22 cellular contexts compared by ENCODE assay signal in genomic region chr9:133977421-133978201, GRCh38. TPM values are rescaled to one million over a fixed set of nuclear protein-coding genes. Genes with fewer than 3 reads are reported as not detected.
DNase-seq lines count a peak whose midpoint lies in the region; ATAC-seq and TF ChIP-seq lines count a peak whose summit lies in the region.
"Had no signal": no experiment of that assay in that cellular context is flagged by ENCODE, and none has a peak within 500 bp of the region (broad histone marks: within the 10 kb centered on the region; RNA-seq: fewer than 3 reads in every experiment).

No MANE protein-coding gene starts in this region.

- H3K4me1 ChIP-seq in osteoblast (ENCODE audit: insufficient read depth, low read length): no peaks in the 10 kb centered on the region

- DNase-seq in natural killer cell treated with Interleukin-12 subunit alpha and Interleukin-12 subunit beta and Interleukin-15 and Interleukin-18, amount 100 ng/mL, for 72 hours (ENCODE audit: low spot score): peak; percentile 39
- DNase-seq in natural killer cell (no peak), glutamatergic neuron (peak; percentile 24), osteoblast (ENCODE audit: insufficient read length, low spot score, missing footprints) (peak; percentile 82), KBM-7 (no peak), KG1 (lab: John Stamatoyannopoulos, UW) (no peak), WERI-Rb-1 (no peak)
- DNase-seq: activated CD4-positive, alpha-beta memory T cell treated with anti-CD3 and anti-CD28 coated beads for 36 hours; activated CD8-positive, alpha-beta memory T cell treated with anti-CD3 and anti-CD28 coated beads, Interleukin-2, amount 50 U/mL, for 48 hours; activated naive CD8-positive, alpha-beta T cell treated with anti-CD3 and anti-CD28 coated beads for 36 hours; GDM1; HCEC 1CT; NCI-H1105; NCI-H2029 treated with DMSO at 0.1 percent for 48 hours; NCI-H345; NCI-H82; nephron progenitor cell had no signal

- no peaks in the 10 kb centered on the region for H3K9me3 ChIP-seq in osteoblast (ENCODE audit: low read depth, low read length)
- no peaks in the 10 kb centered on the region for H3K9me3 ChIP-seq in WERI-Rb-1 (ENCODE audit: severe bottlenecking)

- H3K27me3 ChIP-seq in osteoblast (ENCODE audit: insufficient read depth, low read length) (no peaks in the 10 kb centered on the region), WERI-Rb-1 (ENCODE audit: insufficient read depth, low read depth, severe bottlenecking) (no peaks in the 10 kb centered on the region)

- H3K27me3 Mint-ChIP-seq in natural killer cell treated with Interleukin-12 subunit alpha and Interleukin-12 subunit beta and Interleukin-15 and Interleukin-18, amount 100 ng/mL, for 72 hours: no peaks in the 10 kb centered on the region
- H3K27me3 Mint-ChIP-seq in natural killer cell (ENCODE audit: low read depth in 2 of 2) (no peaks in the 10 kb centered on the region), glutamatergic neuron (ENCODE audit: unreplicated experiment) (peaks cover 20% of the 10 kb centered on the region)
- H3K27me3 Mint-ChIP-seq: activated CD4-positive, alpha-beta memory T cell treated with anti-CD3 and anti-CD28 coated beads for 36 hours; activated naive CD8-positive, alpha-beta T cell treated with anti-CD3 and anti-CD28 coated beads for 36 hours had no signal

- H3K36me3 Mint-ChIP-seq in natural killer cell treated with Interleukin-12 subunit alpha and Interleukin-12 subunit beta and Interleukin-15 and Interleukin-18, amount 100 ng/mL, for 72 hours: no peaks in the 10 kb centered on the region
- H3K36me3 Mint-ChIP-seq in natural killer cell: no peaks in the 10 kb centered on the region
- no peaks in the 10 kb centered on the region for H3K36me3 Mint-ChIP-seq in glutamatergic neuron (ENCODE audit: unreplicated experiment)
- H3K36me3 Mint-ChIP-seq: activated CD4-positive, alpha-beta memory T cell treated with anti-CD3 and anti-CD28 coated beads for 36 hours; activated naive CD8-positive, alpha-beta T cell treated with anti-CD3 and anti-CD28 coated beads for 36 hours; mesothelial cell of epicardium had no signal

- no peak overlapping the region for H3K4me3 Mint-ChIP-seq in natural killer cell treated with Interleukin-12 subunit alpha and Interleukin-12 subunit beta and Interleukin-15 and Interleukin-18, amount 100 ng/mL, for 72 hours
- no peak overlapping the region for H3K4me3 Mint-ChIP-seq in natural killer cell
- peak overlapping the region; percentile 65 for H3K4me3 Mint-ChIP-seq in glutamatergic neuron (ENCODE audit: unreplicated experiment)
- H3K4me3 Mint-ChIP-seq: activated CD4-positive, alpha-beta memory T cell treated with anti-CD3 and anti-CD28 coated beads for 36 hours; activated naive CD8-positive, alpha-beta T cell treated with anti-CD3 and anti-CD28 coated beads for 36 hours; mesothelial cell of epicardium; nephron progenitor cell had no signal

- H3K4me2 ChIP-seq in osteoblast (ENCODE audit: insufficient read depth, low read length): no peak overlapping the region

- intact Hi-C loops in natural killer cell (cut with micrococcal nuclease): no loop called here

- H3K4me1 Mint-ChIP-seq in natural killer cell treated with Interleukin-12 subunit alpha and Interleukin-12 subunit beta and Interleukin-15 and Interleukin-18, amount 100 ng/mL, for 72 hours (ENCODE audit: low read depth in 2 of 2): peaks cover 0 to 4% of the 10 kb centered on the region in 2 donors
- no peaks in the 10 kb centered on the region for H3K4me1 Mint-ChIP-seq in natural killer cell
- peaks cover 58% of the 10 kb centered on the region for H3K4me1 Mint-ChIP-seq in glutamatergic neuron (ENCODE audit: low read depth, unreplicated experiment)
- H3K4me1 Mint-ChIP-seq: activated naive CD8-positive, alpha-beta T cell treated with anti-CD3 and anti-CD28 coated beads for 36 hours had no signal

- peaks cover 99% of the 10 kb centered on the region for H3K79me2 ChIP-seq in osteoblast (ENCODE audit: insufficient read depth, low read length)

- no peak for ATAC-seq in natural killer cell treated with Interleukin-12 subunit alpha and Interleukin-12 subunit beta and Interleukin-15 and Interleukin-18, amount 100 ng/mL, for 72 hours
- ATAC-seq in natural killer cell (no peak), GM21576 (IDR thresholded peaks at IDR 0.05; ENCODE audit: unreplicated experiment) (no peak)
- ATAC-seq: activated CD4-positive, CD25-positive, alpha-beta regulatory T cell treated with anti-CD3 and anti-CD28 coated beads, Interleukin-2, amount 50 U/mL, for 24 hours had no signal

- H3K9me3 Mint-ChIP-seq in natural killer cell treated with Interleukin-12 subunit alpha and Interleukin-12 subunit beta and Interleukin-15 and Interleukin-18, amount 100 ng/mL, for 72 hours: no peaks in the 10 kb centered on the region
- H3K9me3 Mint-ChIP-seq in natural killer cell (no peaks in the 10 kb centered on the region), glutamatergic neuron (ENCODE audit: unreplicated experiment) (peaks cover 23% of the 10 kb centered on the region)
- H3K9me3 Mint-ChIP-seq: activated CD4-positive, alpha-beta memory T cell treated with anti-CD3 and anti-CD28 coated beads for 36 hours; activated naive CD8-positive, alpha-beta T cell treated with anti-CD3 and anti-CD28 coated beads for 36 hours; activated T-helper 2 cell treated with anti-CD3 and anti-CD28 coated beads, Interferon-gamma antibody, Interleukin-2, Interleukin-4, amounts not matched to agents 10 μg/mL and 5 μg/mL and 100 μg/mL, durations not matched to agents 14 hours and 24 hours and 36 hours; mesothelial cell of epicardium; nephron progenitor cell had no signal

- H3K36me3 ChIP-seq in osteoblast (ENCODE audit: insufficient read depth, low read length) (no peaks in the 10 kb centered on the region), WERI-Rb-1 (no peaks in the 10 kb centered on the region; the same call in none of the 2 replicates)

- no peak overlapping the region for H3K4me3 ChIP-seq in osteoblast (ENCODE audit: insufficient read depth, low read length)
- no peak overlapping the region for H3K4me3 ChIP-seq in WERI-Rb-1 (ENCODE audit: low read depth, low read length)

- H3K27ac Mint-ChIP-seq in natural killer cell treated with Interleukin-12 subunit alpha and Interleukin-12 subunit beta and Interleukin-15 and Interleukin-18, amount 100 ng/mL, for 72 hours: no peak overlapping the region
- H3K27ac Mint-ChIP-seq in natural killer cell (no peak overlapping the region), glutamatergic neuron (ENCODE audit: unreplicated experiment) (peak overlapping the region; percentile 85)
- H3K27ac Mint-ChIP-seq: activated CD4-positive, alpha-beta memory T cell treated with anti-CD3 and anti-CD28 coated beads for 36 hours; activated naive CD8-positive, alpha-beta T cell treated with anti-CD3 and anti-CD28 coated beads for 36 hours; activated T-helper 2 cell treated with anti-CD3 and anti-CD28 coated beads, Interferon-gamma antibody, Interleukin-2, Interleukin-4, amounts not matched to agents 10 μg/mL and 5 μg/mL and 100 μg/mL, durations not matched to agents 14 hours and 24 hours and 36 hours; mesothelial cell of epicardium had no signal

- no peak overlapping the region for H2AFZ ChIP-seq in osteoblast (ENCODE audit: low read length)

- H4K20me1 ChIP-seq in osteoblast (ENCODE audit: insufficient read depth, low read length): peaks cover 77% of the 10 kb centered on the region

- in situ Hi-C loops in KBM-7 (cut with MboI; ENCODE audit: low pct_unique_long_range_greater_than_20kb, low sequenced_read_pairs): loop anchor here (25.0 kb wide), 1 partner anchor 440 kb away; the partner anchor contains the start of gene ADAMTSL2

- TF ChIP-seq CTCF in natural killer cell (IDR thresholded peaks at IDR 0.05) (no peak), glutamatergic neuron (IDR thresholded peaks at IDR 0.05; ENCODE audit: partially characterized antibody, unreplicated experiment) (no peak), osteoblast (IDR thresholded peaks at IDR 0.05; ENCODE audit: extremely low read depth, low read depth, low read length) (no peak), WERI-Rb-1 (IDR thresholded peaks at IDR 0.05; ENCODE audit: low read depth, low read length) (no peak)

- no peak overlapping the region for H3K27ac ChIP-seq in osteoblast (ENCODE audit: low read depth, low read length)
- H3K27ac ChIP-seq in WERI-Rb-1: no peak overlapping the region
- H3K27ac ChIP-seq: epithelial cell of prostate had no signal

RNA-seq across cellular contexts. Expression of gene VAV2, which starts 14.5 kb away (rescaled TPM):
- 1 to 10 TPM; 1.9 to 6.7 TPM for total RNA-seq in natural killer cell treated with Interleukin-12 subunit alpha and Interleukin-12 subunit beta and Interleukin-15 and Interleukin-18, amount 100 ng/mL, for 72 hours
- total RNA-seq in natural killer cell (1 to 10 TPM; 3.9 to 5.1 (median 4.8) TPM), glutamatergic neuron (ENCODE audit: unreplicated experiment) (270 TPM), osteoblast (8.0 and 8.8 TPM in 2 replicates)

RNA-seq across cellular contexts. Expression of gene BRD3OS, which starts 47.7 kb away (rescaled TPM):
- total RNA-seq in natural killer cell treated with Interleukin-12 subunit alpha and Interleukin-12 subunit beta and Interleukin-15 and Interleukin-18, amount 100 ng/mL, for 72 hours: 10 to 100 TPM in 1 of 2 donors, 1 to 10 TPM in 1; 9.6 to 10.7 TPM
- total RNA-seq in natural killer cell (1 to 10 TPM; 5.5 to 6.8 (median 6.5) TPM), glutamatergic neuron (ENCODE audit: unreplicated experiment) (31.6 TPM), osteoblast (23.0 and 26.1 TPM in 2 replicates)

Comparison
In these comparisons a context has a peak if more than half of its experiments do, and no peak if none do; other contexts are left out.
1. DNase-seq: peak in natural killer cell treated with Interleukin-12 subunit alpha and Interleukin-12 subunit beta and Interleukin-15 and Interleukin-18, amount 100 ng/mL, for 72 hours (single experiment), glutamatergic neuron (single experiment) and osteoblast (single experiment); none in natural killer cell (single experiment), KBM-7 (single experiment), KG1 (single experiment) and WERI-Rb-1 (single experiment).
2. RNA of gene VAV2, which starts 14.5 kb away (total RNA-seq): 270 TPM in glutamatergic neuron (single experiment); 8.0 to 8.8 TPM in osteoblast, 1.9 to 6.7 TPM in natural killer cell treated with Interleukin-12 subunit alpha and Interleukin-12 subunit beta and Interleukin-15 and Interleukin-18, amount 100 ng/mL, for 72 hours and 3.9 to 5.1 TPM in natural killer cell; every median in the first group is over 10 times any median in the second.